ENCODE assay signal across 1 cellular context in genomic region chr22:45163417-45164216, GRCh38.
TF ChIP-seq lines count a peak whose summit lies in the region.

Gene NUP50, plus strand, starts transcription at chr22:45163925. Its CDS starts 4,253 bp downstream, at chr22:45168178.

TF ChIP-seq in HepG2, 621 proteins besides CTCF, POLR2A, EP300 and RAD21 (continued from another document and continues in another):
- TF ChIP-seq TEF (CRISPR knock-in tag; IDR thresholded peaks at IDR 0.05), result peak; percentile 56; the same call in 1 of the 2 replicates
- TF ChIP-seq ZNF639 (CRISPR knock-in tag; conservative IDR thresholded peaks at IDR 0.05), result peak; percentile 87
- no peak for TF ChIP-seq ZNF567 (CRISPR knock-in tag; IDR thresholded peaks at IDR 0.05; ENCODE audit: borderline replicate concordance)
- peak; percentile 76 for TF ChIP-seq JARID2 (CRISPR knock-in tag; IDR thresholded peaks at IDR 0.05; ENCODE audit: insufficient replicate concordance)
- peak; percentile 98 for TF ChIP-seq ATF7-NPFF (CRISPR knock-in tag; IDR thresholded peaks at IDR 0.05; ENCODE audit: low read depth)
- TF ChIP-seq HNRNPK (IDR thresholded peaks at IDR 0.05; ENCODE audit: low read depth, low read length, poor library complexity, severe bottlenecking), result no peak
- peak; percentile 16; the same call in 1 of the 2 replicates for TF ChIP-seq NFYC (CRISPR knock-in tag; IDR thresholded peaks at IDR 0.05)
- peak; percentile 70; the same call in 1 of the 2 replicates for TF ChIP-seq ETS1 (CRISPR knock-in tag; IDR thresholded peaks at IDR 0.05)
- peak; percentile 62; the same call in 1 of the 2 replicates for TF ChIP-seq IKZF5 (CRISPR knock-in tag; IDR thresholded peaks at IDR 0.05)
- TF ChIP-seq ZNF644 (CRISPR knock-in tag; IDR thresholded peaks at IDR 0.05; ENCODE audit: low read depth), result no peak
- TF ChIP-seq HOXA5 (CRISPR knock-in tag; IDR thresholded peaks at IDR 0.05), result peak; percentile 93
- peak; percentile 69 for TF ChIP-seq AGO2 (optimal IDR thresholded peaks at IDR 0.05; ENCODE audit: low read depth, low read length)
- 0 out of 2 replicates have a peak, but pooled peaks have one; percentile 79 for TF ChIP-seq PAX8 (CRISPR knock-in tag; IDR thresholded peaks at IDR 0.05; ENCODE audit: borderline replicate concordance)
- no peak; the same call in 1 of the 2 replicates for TF ChIP-seq JUNB (CRISPR knock-in tag; IDR thresholded peaks at IDR 0.05; ENCODE audit: borderline replicate concordance)
- TF ChIP-seq ZBTB21 (CRISPR knock-in tag; IDR thresholded peaks at IDR 0.05), result no peak
- peak; percentile 86; the same call in 1 of the 2 replicates for TF ChIP-seq ZNF564 (CRISPR knock-in tag; IDR thresholded peaks at IDR 0.05)
- TF ChIP-seq NKX3-1 (CRISPR knock-in tag; IDR thresholded peaks at IDR 0.05), result peak; percentile 89
- no peak for TF ChIP-seq KIAA2018 (CRISPR knock-in tag; IDR thresholded peaks at IDR 0.05; ENCODE audit: borderline replicate concordance)
- TF ChIP-seq ZNF503 (CRISPR knock-in tag; IDR thresholded peaks at IDR 0.05), result peak; percentile 86; the same call in 1 of the 2 replicates
- peak; percentile 90 for TF ChIP-seq LBX2 (CRISPR knock-in tag; IDR thresholded peaks at IDR 0.05; ENCODE audit: borderline replicate concordance)
- no peak for TF ChIP-seq TRIM24 (CRISPR knock-in tag; IDR thresholded peaks at IDR 0.05)
- peak; percentile 75 for TF ChIP-seq ISL2 (CRISPR knock-in tag; IDR thresholded peaks at IDR 0.05)
- no peak for TF ChIP-seq AFF4 (CRISPR knock-in tag; IDR thresholded peaks at IDR 0.05)
- TF ChIP-seq TFDP1 (CRISPR knock-in tag; IDR thresholded peaks at IDR 0.05; ENCODE audit: borderline replicate concordance), result peak; percentile 96
- TF ChIP-seq SKIL (CRISPR knock-in tag; IDR thresholded peaks at IDR 0.05; ENCODE audit: borderline replicate concordance), result peak; percentile 82; the same call in 1 of the 2 replicates
- peak; percentile 81; the same call in 1 of the 3 replicates for TF ChIP-seq MXI1 (IDR thresholded peaks at IDR 0.05; ENCODE audit: borderline replicate concordance, low read depth, low read length)
- 0 out of 2 replicates have a peak, but pooled peaks have one; percentile 58 for TF ChIP-seq ZBTB44 (CRISPR knock-in tag; IDR thresholded peaks at IDR 0.05)
